24 cellular contexts compared by ENCODE assay signal in the genomic region with DNA sequence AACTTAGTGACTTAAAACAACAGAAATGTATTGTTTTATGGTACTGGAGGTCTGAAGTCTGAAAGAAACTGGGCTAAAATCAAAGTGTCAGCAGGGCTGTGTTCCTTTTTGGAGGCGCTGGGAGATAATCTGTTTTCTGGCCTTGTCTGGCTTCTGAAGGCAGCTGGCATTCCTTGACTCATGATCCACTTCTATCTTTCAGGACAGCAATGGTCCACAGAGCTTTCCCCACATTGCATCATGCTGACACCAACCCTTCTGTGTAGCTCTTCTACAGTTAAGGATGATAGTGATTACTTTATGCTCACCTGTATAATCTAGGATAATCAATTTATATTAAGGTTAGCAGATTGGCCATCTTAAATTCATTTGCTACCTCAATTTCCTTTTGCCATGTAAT.
"Had no signal": no experiment of that assay in that cellular context is flagged by ENCODE, and none has a peak within 500 bp of the region (broad histone marks: within the 10 kb centered on the region; RNA-seq: fewer than 3 reads in every experiment).

No MANE protein-coding gene starts in this region.

- H3K4me3 ChIP-seq: adrenal gland, cardiac muscle cell, coronary artery, dorsolateral prefrontal cortex, hepatocyte, right atrium auricular region, spleen, tibial nerve had no signal

- DNase-seq: activated CD4-positive, alpha-beta T cell treated with anti-CD3 and anti-CD28 coated beads for 4 hours; activated CD4-positive, alpha-beta T cell treated with anti-CD3 and anti-CD28 coated beads, Interleukin-2, amount 50 U/mL, for 4 hours; activated effector memory CD4-positive, alpha-beta T cell treated with anti-CD3 and anti-CD28 coated beads, Interleukin-2, amount 50 U/mL, for 16 hours; activated naive CD4-positive, alpha-beta T cell treated with anti-CD3 and anti-CD28 coated beads for 36 hours; activated naive CD8-positive, alpha-beta T cell treated with anti-CD3 and anti-CD28 coated beads for 36 hours; activated T-cell treated with anti-CD3 and anti-CD28 coated beads for 4 hours; adrenal gland; aorta; cerebellar nuclear complex; dorsolateral prefrontal cortex; effector memory CD4-positive, alpha-beta T cell; kidney; left colon; mammary epithelial cell; natural killer cell; spleen; stimulated activated naive CD4-positive, alpha-beta T cell; T-cell had no signal

- H3K36me3 Mint-ChIP-seq: activated naive CD8-positive, alpha-beta T cell treated with anti-CD3 and anti-CD28 coated beads for 36 hours; brain; natural killer cell; T-cell had no signal

- H2AFZ ChIP-seq: hepatocyte had no signal

- H3K27ac ChIP-seq: adrenal gland, cardiac muscle cell, coronary artery, dorsolateral prefrontal cortex, hepatocyte, right atrium auricular region, spleen, tibial nerve had no signal

- H3K4me1 ChIP-seq: adrenal gland, right atrium auricular region, spleen, tibial nerve had no signal

- H3K4me1 Mint-ChIP-seq: activated naive CD8-positive, alpha-beta T cell treated with anti-CD3 and anti-CD28 coated beads for 36 hours; natural killer cell; T-cell had no signal

- H3K27ac Mint-ChIP-seq: activated naive CD4-positive, alpha-beta T cell treated with anti-CD3 and anti-CD28 coated beads for 36 hours; activated naive CD8-positive, alpha-beta T cell treated with anti-CD3 and anti-CD28 coated beads for 36 hours; natural killer cell; T-cell had no signal

- H3K27me3 ChIP-seq: adrenal gland, cardiac muscle cell, dorsolateral prefrontal cortex, hepatocyte, right atrium auricular region, spleen, tibial nerve had no signal

- H3K27me3 Mint-ChIP-seq: activated naive CD8-positive, alpha-beta T cell treated with anti-CD3 and anti-CD28 coated beads for 36 hours; brain; T-cell had no signal

- H3K4me3 Mint-ChIP-seq: activated naive CD4-positive, alpha-beta T cell treated with anti-CD3 and anti-CD28 coated beads for 36 hours; activated naive CD8-positive, alpha-beta T cell treated with anti-CD3 and anti-CD28 coated beads for 36 hours; brain; natural killer cell; T-cell had no signal

- H3K9me3 ChIP-seq: adrenal gland, right atrium auricular region, tibial nerve had no signal

- H3K36me3 ChIP-seq: adrenal gland, cardiac muscle cell, right atrium auricular region, spleen, tibial nerve had no signal

- ATAC-seq: left colon, natural killer cell, T-cell had no signal

- H3K4me2 ChIP-seq: hepatocyte had no signal
